ENCODE assay signal across 28 cellular contexts in genomic region chr16:2484898-2485508, GRCh38. TPM values are rescaled to one million over a fixed set of nuclear protein-coding genes. Genes with fewer than 3 reads are reported as not detected.
A peak's percentile ranks its signal among the peaks of the same experiment; 100 is the strongest.
DNase-seq lines count a peak whose midpoint lies in the region; ATAC-seq and TF ChIP-seq lines count a peak whose summit lies in the region.
"Had no signal": no experiment of that assay in that cellular context is flagged by ENCODE, and none has a peak within 500 bp of the region (broad histone marks: within the 10 kb centered on the region; RNA-seq: fewer than 3 reads in every experiment).

No MANE protein-coding gene starts in this region.

- H3K9me3 Mint-ChIP-seq in activated naive CD8-positive, alpha-beta T cell treated with anti-CD3 and anti-CD28 coated beads, Interleukin-2, amount 10 ng/mL, durations not matched to agents 7 days and 5 days: no peaks in the 10 kb centered on the region
- no peaks in the 10 kb centered on the region for H3K9me3 Mint-ChIP-seq in activated naive CD8-positive, alpha-beta T cell treated with anti-CD3 and anti-CD28 coated beads for 36 hours
- H3K9me3 Mint-ChIP-seq: T-helper 2 cell treated with Interferon-gamma antibody and Interleukin-4, amounts not matched to agents 5 μg/mL and 100 μg/mL, for 36 hours had no signal

- H4K20me1 ChIP-seq in MM.1S (ENCODE audit: insufficient read depth, low read length): no peaks in the 10 kb centered on the region

- H3K27ac Mint-ChIP-seq in activated naive CD8-positive, alpha-beta T cell treated with anti-CD3 and anti-CD28 coated beads, Interleukin-2, amount 10 ng/mL, durations not matched to agents 7 days and 5 days: peak overlapping the region; percentile 4
- H3K27ac Mint-ChIP-seq in activated naive CD8-positive, alpha-beta T cell treated with anti-CD3 and anti-CD28 coated beads for 36 hours: no peak overlapping the region
- peak overlapping the region; percentile 70 for H3K27ac Mint-ChIP-seq in T-helper 17 cell
- H3K27ac Mint-ChIP-seq: B cell; T-helper 2 cell treated with Interferon-gamma antibody and Interleukin-4, amounts not matched to agents 5 μg/mL and 100 μg/mL, for 36 hours had no signal

- no peak overlapping the region for H3K4me3 ChIP-seq in MM.1S (ENCODE audit: low read length)
- H3K4me3 ChIP-seq: A549, GM23248, left lung, SK-N-MC, spleen had no signal

- peaks cover 3% of the 10 kb centered on the region for H3K36me3 Mint-ChIP-seq in activated naive CD8-positive, alpha-beta T cell treated with anti-CD3 and anti-CD28 coated beads, Interleukin-2, amount 10 ng/mL, durations not matched to agents 7 days and 5 days
- H3K36me3 Mint-ChIP-seq in activated naive CD8-positive, alpha-beta T cell treated with anti-CD3 and anti-CD28 coated beads for 36 hours: peaks cover 3% of the 10 kb centered on the region
- no peaks in the 10 kb centered on the region for H3K36me3 Mint-ChIP-seq in T-helper 17 cell (ENCODE audit: low read depth)

- H3K4me1 ChIP-seq in MM.1S (ENCODE audit: low read length): no peaks in the 10 kb centered on the region
- H3K4me1 ChIP-seq: A549 had no signal

- H3F3A ChIP-seq in MM.1S (ENCODE audit: insufficient read depth, low read length): no peaks in the 10 kb centered on the region

- H3K27me3 Mint-ChIP-seq in activated naive CD8-positive, alpha-beta T cell treated with anti-CD3 and anti-CD28 coated beads, Interleukin-2, amount 10 ng/mL, durations not matched to agents 7 days and 5 days: no peaks in the 10 kb centered on the region
- no peaks in the 10 kb centered on the region for H3K27me3 Mint-ChIP-seq in activated naive CD8-positive, alpha-beta T cell treated with anti-CD3 and anti-CD28 coated beads for 36 hours
- no peaks in the 10 kb centered on the region for H3K27me3 Mint-ChIP-seq in T-helper 17 cell
- H3K27me3 Mint-ChIP-seq: B cell had no signal

- H3K9me3 ChIP-seq in T-helper 17 cell (ENCODE audit: control insufficient read depth, low read length, poor library complexity, severe bottlenecking): no peaks in the 10 kb centered on the region
- no peaks in the 10 kb centered on the region for H3K9me3 ChIP-seq in MM.1S (replicated peaks; ENCODE audit: insufficient read depth, low read length)
- H3K9me3 ChIP-seq: A549, left lung, neutrophil, spleen had no signal

- H3K36me3 ChIP-seq in MM.1S (replicated peaks; ENCODE audit: insufficient read depth, low read length): no peaks in the 10 kb centered on the region
- H3K36me3 ChIP-seq: brain microvascular endothelial cell, neutrophil had no signal

- no peaks in the 10 kb centered on the region for H3K9me2 ChIP-seq in MM.1S (replicated peaks; ENCODE audit: insufficient read depth, low read length)

- H3K27ac ChIP-seq in temporal lobe (ENCODE audit: low read depth, low read length) (peak overlapping the region; percentile 36), MM.1S (ENCODE audit: low read length) (no peak overlapping the region)
- H3K27ac ChIP-seq: A549, brain microvascular endothelial cell, GM23248, neutrophil, SK-N-MC, WERI-Rb-1 had no signal

- POLR2A ChIA-PET in activated naive CD8-positive, alpha-beta T cell treated with anti-CD3 and anti-CD28 coated beads, Interleukin-2, amount 10 ng/mL, durations not matched to agents 7 days and 5 days (lab: Charles Lee): interaction anchor here (3.6 kb wide), 1 partner anchor 10 kb away, joined by 11 read pairs; the partner anchor contains the start of gene TBC1D24

- H3K79me2 ChIP-seq in MM.1S (ENCODE audit: low read length): 0 out of 2 replicates have a peak, but pooled peaks cover 8% of the 10 kb centered on the region

- no peak overlapping the region for H2AFZ ChIP-seq in MM.1S (ENCODE audit: low read length)
- H2AFZ ChIP-seq: GM23248 had no signal

- no peak for DNase-seq in activated naive CD8-positive, alpha-beta T cell treated with anti-CD3 and anti-CD28 coated beads, Interleukin-2, amount 10 ng/mL, durations not matched to agents 7 days and 5 days
- DNase-seq in activated naive CD8-positive, alpha-beta T cell treated with anti-CD3 and anti-CD28 coated beads for 36 hours: no peak
- DNase-seq in T-helper 17 cell: no peak
- peak; percentile 77 for DNase-seq in left lobe of liver (ENCODE audit: low spot score)
- DNase-seq in NCI-H1417 treated with DMSO at 0.1 percent for 48 hours (lab: John Stamatoyannopoulos, UW): no peak
- no peak for DNase-seq in Kasumi-1 (lab: John Stamatoyannopoulos, UW)
- DNase-seq in MM.1S: no peak
- DNase-seq: activated CD4-positive, alpha-beta T cell treated with anti-CD3 and anti-CD28 coated beads, Interleukin-2, amount 50 U/mL, for 1 hour; activated CD8-positive, alpha-beta memory T cell treated with anti-CD3 and anti-CD28 coated beads, Interleukin-2, amount 50 U/mL, for 48 hours; brain microvascular endothelial cell; cortex of kidney; GM23248; head of caudate nucleus; left lung; NCI-H1436; NCI-H2171; NCI-H524 treated with DMSO at 0.1 percent for 48 hours; spleen; stimulated activated CD4-positive, alpha-beta T cell treated with anti-CD3 and anti-CD28 coated beads, Interleukin-4, amount 100 ng/mL, for 1 hour; stimulated activated naive CD4-positive, alpha-beta T cell treated with Interleukin-2 at 50 U/mL for 16 hours; WERI-Rb-1 had no signal

- no peak overlapping the region for H3K9ac ChIP-seq in MM.1S (ENCODE audit: low read length)
- H3K9ac ChIP-seq: GM23248 had no signal

- no peak for TF ChIP-seq CTCF in MM.1S (IDR thresholded peaks at IDR 0.05; ENCODE audit: low read length)

- H3K4me2 ChIP-seq in MM.1S (ENCODE audit: low read depth, low read length): no peak overlapping the region
- H3K4me2 ChIP-seq: A549 had no signal

- peaks cover 16% of the 10 kb centered on the region for H3K4me1 Mint-ChIP-seq in activated naive CD8-positive, alpha-beta T cell treated with anti-CD3 and anti-CD28 coated beads, Interleukin-2, amount 10 ng/mL, durations not matched to agents 7 days and 5 days
- H3K4me1 Mint-ChIP-seq in activated naive CD8-positive, alpha-beta T cell treated with anti-CD3 and anti-CD28 coated beads for 36 hours: peaks cover 16% of the 10 kb centered on the region
- H3K4me1 Mint-ChIP-seq in T-helper 17 cell: peaks cover 36% of the 10 kb centered on the region

- H3K27me3 ChIP-seq in MM.1S (replicated peaks; ENCODE audit: insufficient read depth, low read length): no peaks in the 10 kb centered on the region
- H3K27me3 ChIP-seq: brain microvascular endothelial cell, left lung, spleen had no signal

- ATAC-seq in activated naive CD8-positive, alpha-beta T cell treated with anti-CD3 and anti-CD28 coated beads, Interleukin-2, amount 10 ng/mL, durations not matched to agents 7 days and 5 days (ENCODE audit: low read depth): no peak
- ATAC-seq in T-helper 17 cell (no peak), left lobe of liver (peak; percentile 79)
- ATAC-seq: A549, left lung had no signal

- no peak overlapping the region for H3K4me3 Mint-ChIP-seq in activated naive CD8-positive, alpha-beta T cell treated with anti-CD3 and anti-CD28 coated beads, Interleukin-2, amount 10 ng/mL, durations not matched to agents 7 days and 5 days
- no peak overlapping the region for H3K4me3 Mint-ChIP-seq in activated naive CD8-positive, alpha-beta T cell treated with anti-CD3 and anti-CD28 coated beads for 36 hours
- H3K4me3 Mint-ChIP-seq in T-helper 17 cell: no peak overlapping the region
- H3K4me3 Mint-ChIP-seq: B cell; T-helper 2 cell treated with Interferon-gamma antibody and Interleukin-4, amounts not matched to agents 5 μg/mL and 100 μg/mL, for 36 hours had no signal

RNA-seq across cellular contexts. Expression of gene TBC1D24, which starts 10.1 kb away (rescaled TPM):
- total RNA-seq in activated naive CD8-positive, alpha-beta T cell treated with anti-CD3 and anti-CD28 coated beads, Interleukin-2, amount 10 ng/mL, durations not matched to agents 7 days and 5 days: 10 to 100 TPM; 16.5 to 17.9 TPM
- total RNA-seq in activated naive CD8-positive, alpha-beta T cell treated with anti-CD3 and anti-CD28 coated beads for 36 hours: 10 to 100 TPM; 21.1 to 23.0 TPM
- total RNA-seq in T-helper 17 cell: 1 to 10 TPM; 4.4 to 8.4 TPM
- total RNA-seq in left lobe of liver: 32.5 TPM
- total RNA-seq in temporal lobe: 22.1 TPM

RNA-seq across cellular contexts. Expression of gene NTN3, which starts 13.9 kb away (rescaled TPM):
- total RNA-seq in activated naive CD8-positive, alpha-beta T cell treated with anti-CD3 and anti-CD28 coated beads, Interleukin-2, amount 10 ng/mL, durations not matched to agents 7 days and 5 days: not detected
- not detected for total RNA-seq in activated naive CD8-positive, alpha-beta T cell treated with anti-CD3 and anti-CD28 coated beads for 36 hours
- total RNA-seq in T-helper 17 cell (not detected), left lobe of liver (3.6 TPM), temporal lobe (3.2 TPM)
- total RNA-seq: B cell, GM23248, MCF 10A had no signal

RNA-seq across cellular contexts. Expression of gene TEDC2, which starts 25.1 kb away (rescaled TPM):
- 10 to 100 TPM; 16.0 to 17.8 TPM for total RNA-seq in activated naive CD8-positive, alpha-beta T cell treated with anti-CD3 and anti-CD28 coated beads, Interleukin-2, amount 10 ng/mL, durations not matched to agents 7 days and 5 days
- total RNA-seq in activated naive CD8-positive, alpha-beta T cell treated with anti-CD3 and anti-CD28 coated beads for 36 hours: 10 to 100 TPM; 24.0 to 26.5 TPM
- total RNA-seq in T-helper 17 cell (under 1 TPM; 0.70 to 0.85 TPM), left lobe of liver (0.63 TPM), temporal lobe (3.9 TPM)

RNA-seq across cellular contexts. Expression of gene ATP6V0C, which starts 28.7 kb away (rescaled TPM):
- total RNA-seq in activated naive CD8-positive, alpha-beta T cell treated with anti-CD3 and anti-CD28 coated beads, Interleukin-2, amount 10 ng/mL, durations not matched to agents 7 days and 5 days: 100 to 1,000 TPM; 117 to 122 TPM
- 100 to 1,000 TPM; 124 to 125 TPM for total RNA-seq in activated naive CD8-positive, alpha-beta T cell treated with anti-CD3 and anti-CD28 coated beads for 36 hours
- total RNA-seq in T-helper 17 cell: 100 to 1,000 TPM; 188 to 189 TPM
- total RNA-seq in left lobe of liver: 87.0 TPM
- 14.8 TPM for total RNA-seq in temporal lobe

RNA-seq across cellular contexts. Expression of gene AMDHD2, which starts 35.2 kb away (rescaled TPM):
- total RNA-seq in activated naive CD8-positive, alpha-beta T cell treated with anti-CD3 and anti-CD28 coated beads, Interleukin-2, amount 10 ng/mL, durations not matched to agents 7 days and 5 days: 10 to 100 TPM; 74.0 to 75.4 TPM
- total RNA-seq in activated naive CD8-positive, alpha-beta T cell treated with anti-CD3 and anti-CD28 coated beads for 36 hours: 10 to 100 TPM; 34.6 to 35.4 TPM
- total RNA-seq in T-helper 17 cell (100 to 1,000 TPM; 189 to 206 TPM), left lobe of liver (22.2 TPM), temporal lobe (9.6 TPM)
